11 cellular contexts compared by ENCODE assay signal in genomic region chr11:15968461-15969130, GRCh38.
A peak's percentile ranks its signal among the peaks of the same experiment; 100 is the strongest.
DNase-seq lines count a peak whose midpoint lies in the region; ATAC-seq, FAIRE-seq and TF ChIP-seq lines count a peak whose summit lies in the region.
"Had no signal": no experiment of that assay in that cellular context is flagged by ENCODE, and none has a peak within 500 bp of the region (broad histone marks: within the 10 kb centered on the region; RNA-seq: fewer than 3 reads in every experiment).

No MANE protein-coding gene starts in this region.

- intact Hi-C loops in esophagus squamous epithelium (cut with DNase I), result no loop called here

- H3K36me3 ChIP-seq in Peyer's patch, result no peaks in the 10 kb centered on the region
- no peaks in the 10 kb centered on the region for H3K36me3 ChIP-seq in esophagus squamous epithelium
- no peaks in the 10 kb centered on the region for H3K36me3 ChIP-seq in neutrophil

- no peak for ATAC-seq in HG02588 (IDR thresholded peaks at IDR 0.05; ENCODE audit: unreplicated experiment)

- no peak for FAIRE-seq in H54 (lab: Jason Lieb, UNC)
- FAIRE-seq: RCC 7860 had no signal

- H3K27me3 ChIP-seq in Peyer's patch, result no peaks in the 10 kb centered on the region
- H3K27me3 ChIP-seq in esophagus squamous epithelium, result no peaks in the 10 kb centered on the region
- no peaks in the 10 kb centered on the region for H3K27me3 ChIP-seq in neutrophil

- DNase-seq in Peyer's patch (no peak), esophagus squamous epithelium (lab: John Stamatoyannopoulos, UW) (no peak), H54 (ENCODE audit: insufficient read length, low spot score) (no peak)
- DNase-seq in effector CD4-positive, alpha-beta T cell, result no peak
- DNase-seq in activated CD8-positive, alpha-beta memory T cell treated with anti-CD3 and anti-CD28 coated beads, Interleukin-2, amount 50 U/mL, for 4 hours, result no peak
- DNase-seq: activated T-cell treated with anti-CD3 and anti-CD28 coated beads, Interleukin-2, amount 50 U/mL, for 1 hour; stimulated activated CD4-positive, alpha-beta T cell treated with anti-CD3 and anti-CD28 coated beads, Interleukin-4, amount 100 ng/mL, for 24 hours had no signal

- H3K27ac ChIP-seq in C4-2B, result peak overlapping the region; percentile 62
- H3K27ac ChIP-seq in Peyer's patch, result peak overlapping the region; percentile 13 to 48 (median 39)
- H3K27ac ChIP-seq in esophagus squamous epithelium, result peak overlapping the region; percentile 85 to 94 (median 89)
- H3K27ac ChIP-seq in neutrophil, result peak overlapping the region; percentile 90

- TF ChIP-seq POLR2A in Peyer's patch (IDR thresholded peaks at IDR 0.05) (no peak), esophagus squamous epithelium (IDR thresholded peaks at IDR 0.05) (no peak), H54 (IDR thresholded peaks at IDR 0.05; ENCODE audit: low read depth, low read length) (no peak)

- H3K4me1 ChIP-seq in Peyer's patch (peaks cover 0 to 20% (median 2%) of the 10 kb centered on the region in 4 donors), esophagus squamous epithelium (peaks cover 34 to 74% (median 49%) of the 10 kb centered on the region in 3 donors), neutrophil (ENCODE audit: control insufficient read depth in 1 of 2, insufficient read depth in 1 of 2, low read depth in 1 of 2, low read length in 1 of 2) (peaks cover 32 to 33% of the 10 kb centered on the region in 2 experiments)

- no peak overlapping the region for H3K4me3 ChIP-seq in Peyer's patch
- H3K4me3 ChIP-seq in esophagus squamous epithelium, result peak overlapping the region in 1 of 4 donors; percentile 9
- peak overlapping the region in 1 of 2 experiments; percentile 15 for H3K4me3 ChIP-seq in neutrophil (ENCODE audit: low read depth in 1 of 2, low read length in 1 of 2)

- WGBS in esophagus squamous epithelium, 2 donors, result 28 to 40% methylated on average over 9 to 10 of the region's 10 CpGs

- H3K9me3 ChIP-seq in Peyer's patch (no peaks in the 10 kb centered on the region), esophagus squamous epithelium (no peaks in the 10 kb centered on the region), neutrophil (no peaks in the 10 kb centered on the region)

- TF ChIP-seq CTCF in C4-2B (conservative IDR thresholded peaks at IDR 0.05) (no peak), Peyer's patch (IDR thresholded peaks at IDR 0.05) (no peak), esophagus squamous epithelium (IDR thresholded peaks at IDR 0.05) (no peak), neutrophil (IDR thresholded peaks at IDR 0.05) (no peak)

Comparison
In these comparisons a context has a peak if more than half of its experiments do, and no peak if none do; other contexts are left out.
1. H3K27ac ChIP-seq: peak in every context shown above with its lines; median percentile 90 in neutrophil; 89 in esophagus squamous epithelium; 62 in C4-2B; 39 in Peyer's patch.